Comparison of ENCODE assay signal across 10 cellular contexts in the genomic region with DNA sequence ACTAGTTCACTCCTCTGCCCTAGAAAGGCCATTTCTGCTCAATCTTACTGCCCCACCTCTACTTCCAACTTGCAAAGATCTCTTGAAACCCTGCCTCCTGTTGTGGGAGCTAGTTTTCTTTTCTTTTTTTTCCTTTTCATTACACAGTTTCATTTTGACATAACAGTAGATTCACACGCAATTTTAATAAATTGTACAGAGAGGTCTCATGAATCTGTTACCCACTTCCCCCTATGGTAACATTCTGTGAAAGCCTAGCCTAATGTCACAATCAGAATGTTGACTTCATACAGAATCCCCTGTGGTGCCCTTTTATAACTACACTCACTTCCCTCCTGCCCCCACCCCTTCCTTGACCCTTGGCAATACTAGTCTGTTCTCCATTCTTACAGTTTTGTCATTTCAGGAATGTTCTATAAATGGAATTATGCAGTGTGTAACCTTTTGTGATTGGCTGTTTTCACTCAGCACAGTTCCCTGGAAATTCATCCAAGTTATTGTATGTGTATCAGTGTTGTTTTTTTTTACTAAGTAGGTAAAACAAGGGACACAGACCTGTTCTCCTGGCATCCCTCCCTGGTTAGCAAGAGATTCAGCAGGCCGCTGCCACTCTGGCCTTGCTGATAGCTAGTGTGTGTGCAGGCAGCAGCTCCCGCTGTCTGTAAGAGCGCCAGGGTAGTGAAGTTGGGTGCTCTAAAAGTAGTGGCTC. TPM values are rescaled to one million over a fixed set of nuclear protein-coding genes. Genes with fewer than 3 reads are reported as not detected.
A peak's percentile ranks its signal among the peaks of the same experiment; 100 is the strongest.
DNase-seq lines count a peak whose midpoint lies in the region; ATAC-seq and TF ChIP-seq lines count a peak whose summit lies in the region.
"Had no signal": no experiment of that assay in that cellular context is flagged by ENCODE, and none has a peak within 500 bp of the region (broad histone marks: within the 10 kb centered on the region; RNA-seq: fewer than 3 reads in every experiment).

No MANE protein-coding gene starts in this region.

- H3K9ac ChIP-seq in mammary epithelial cell (ENCODE audit: insufficient read depth, low read length), result no peak overlapping the region

- no peaks in the 10 kb centered on the region for H3K27me3 ChIP-seq in mammary epithelial cell (ENCODE audit: insufficient read depth, low read length)
- H3K27me3 ChIP-seq in uterus, result no peaks in the 10 kb centered on the region

- WGBS in mammary epithelial cell (ENCODE audit: low coverage, missing lambda C conversion rate), result 65% methylated on average over 4 of the region's 4 CpGs

- no peaks in the 10 kb centered on the region for H3K9me3 ChIP-seq in mammary epithelial cell (replicated peaks; ENCODE audit: insufficient read depth, low read length)
- no peaks in the 10 kb centered on the region for H3K9me3 ChIP-seq in uterus

- H3K4me3 ChIP-seq in mammary epithelial cell (replicated peaks in 1 of 3; ENCODE audit: insufficient read depth in 1 of 3, low read depth in 2 of 3, low read length in 3 of 3) (no peak overlapping the region), uterus (no peak overlapping the region)

- H3K4me1 ChIP-seq in mammary epithelial cell (ENCODE audit: insufficient read depth, low read length) (peaks cover 33% of the 10 kb centered on the region), uterus (peaks cover 24 to 27% of the 10 kb centered on the region in 2 donors)

- DNase-seq in MCF 10A (ENCODE audit: unreplicated experiment), result no peak
- no peak for DNase-seq in mammary epithelial cell
- no peak for DNase-seq in mesothelial cell of epicardium (ENCODE audit: low spot score in 2 of 2, unreplicated experiment in 2 of 2)
- DNase-seq in uterus, result peak in 1 of 2 donors; percentile 64
- no peak for DNase-seq in cerebellum (ENCODE audit: low spot score)
- DNase-seq: stimulated activated CD4-positive, alpha-beta T cell treated with anti-CD3 and anti-CD28 coated beads, Interleukin-1b, Interleukin-23, amount 100 ng/mL, for 48 hours had no signal

- H3K4me2 ChIP-seq in mammary epithelial cell (ENCODE audit: insufficient read depth, low read depth, low read length), result no peak overlapping the region

- TF ChIP-seq POLR2A in uterus (IDR thresholded peaks at IDR 0.05), result no peak

- H3K79me2 ChIP-seq in mammary epithelial cell (ENCODE audit: insufficient read depth, low read length), result peaks cover 99% of the 10 kb centered on the region

- H3K36me3 Mint-ChIP-seq in MCF 10A (ENCODE audit: insufficient read depth, unreplicated experiment) (peaks cover 74% of the 10 kb centered on the region), brain (peaks cover 34% of the 10 kb centered on the region), mesothelial cell of epicardium (peaks cover 20% of the 10 kb centered on the region)

- CTCF ChIA-PET in MCF 10A (lab: Yijun Ruan, JAX), result interaction anchor here (0.6 to 2.1 kb wide), 2 partner anchors 63 to 1120 kb away, joined by 6 to 7 read pairs; no protein-coding TSS in a partner anchor
- CTCF ChIA-PET in mammary epithelial cell (lab: Charles Lee; ENCODE audit: low non-redundant PET), result interaction anchor here (0.5 kb wide), 1 partner anchor 376 kb away, joined by 20 read pairs; no protein-coding TSS in a partner anchor

- POLR2A ChIA-PET in MCF 10A (lab: Yijun Ruan, JAX), result interaction anchor here (3.4 kb wide), 1 partner anchor 10 kb away, joined by 21 read pairs; no protein-coding TSS in a partner anchor

- peaks cover 4% of the 10 kb centered on the region for H3K36me3 ChIP-seq in mammary epithelial cell (ENCODE audit: insufficient read depth, low read length)
- H3K36me3 ChIP-seq in uterus, result no peaks in the 10 kb centered on the region

- ATAC-seq in HG03457 (IDR thresholded peaks at IDR 0.05; ENCODE audit: unreplicated experiment) (no peak), GM21367 (IDR thresholded peaks at IDR 0.05; ENCODE audit: unreplicated experiment) (no peak)

- no peak overlapping the region for H3K4me3 Mint-ChIP-seq in MCF 10A (ENCODE audit: unreplicated experiment)
- H3K4me3 Mint-ChIP-seq in brain, result peak overlapping the region in 2 of 5 experiments; percentile 34 to 48
- H3K4me3 Mint-ChIP-seq in mesothelial cell of epicardium, result no peak overlapping the region

- intact Hi-C loops in MCF 10A (cut with micrococcal nuclease) (no loop called here), mammary epithelial cell (cut with micrococcal nuclease) (no loop called here), uterus (cut with DNase I; ENCODE audit: low total_unique reads) (no loop called here)

- no TSS peak for BruUV-seq in MCF 10A (replicated peaks; lab: Mats Ljungman, UMichigan)
- no TSS peak for BruUV-seq in mammary epithelial cell (replicated peaks; lab: Mats Ljungman, UMichigan)

- H3K4me1 Mint-ChIP-seq in MCF 10A (ENCODE audit: insufficient read depth, unreplicated experiment) (peaks cover 40% of the 10 kb centered on the region), brain (peaks cover 82% of the 10 kb centered on the region), mesothelial cell of epicardium (peaks cover 45% of the 10 kb centered on the region)

- no peak overlapping the region for H3K27ac ChIP-seq in mammary epithelial cell (ENCODE audit: insufficient read depth, low read depth, low read length)
- peak overlapping the region; percentile 62 to 80 for H3K27ac ChIP-seq in uterus
- H3K27ac ChIP-seq: C4-2B had no signal

- H3K27me3 Mint-ChIP-seq in MCF 10A (ENCODE audit: insufficient read depth, unreplicated experiment) (no peaks in the 10 kb centered on the region), brain (peaks cover 3% of the 10 kb centered on the region), mesothelial cell of epicardium (ENCODE audit: low read depth) (no peaks in the 10 kb centered on the region)

- H2AFZ ChIP-seq in mammary epithelial cell (ENCODE audit: low read depth, low read length), result no peak overlapping the region

- in situ Hi-C loops in mammary epithelial cell (cut with MboI; ENCODE audit: low sequenced_read_pairs in 2 of 2), result no loop called here

- no peak for TF ChIP-seq CTCF in MCF 10A (IDR thresholded peaks at IDR 0.05; ENCODE audit: unreplicated experiment)
- TF ChIP-seq CTCF in mammary epithelial cell (conservative IDR thresholded peaks at IDR 0.05 in 1 of 2, IDR thresholded peaks at IDR 0.05 in 1 of 2; ENCODE audit: extremely low read depth in 1 of 2, insufficient read depth in 1 of 2, low read depth in 1 of 2, low read length in 2 of 2), result no peak
- no peak for TF ChIP-seq CTCF in brain (conservative IDR thresholded peaks at IDR 0.05)
- no peak for TF ChIP-seq CTCF in mesothelial cell of epicardium (IDR thresholded peaks at IDR 0.05; ENCODE audit: unreplicated experiment)
- TF ChIP-seq CTCF in uterus (IDR thresholded peaks at IDR 0.05), result peak in 1 of 4 experiments; percentile 18

- dilution Hi-C loops in mammary epithelial cell (cut with HindIII; ENCODE audit: low sequenced_read_pairs), result loop anchor here (5.0 kb wide), 1 partner anchor 82 kb away; no protein-coding TSS in a partner anchor

- H3K27ac Mint-ChIP-seq in MCF 10A (ENCODE audit: low read depth, unreplicated experiment) (peak overlapping the region; percentile 65), brain (peak overlapping the region; percentile 31 to 98 (median 78)), mesothelial cell of epicardium (peak overlapping the region; percentile 62)

- H4K20me1 ChIP-seq in mammary epithelial cell (ENCODE audit: insufficient read depth, low read length), result no peaks in the 10 kb centered on the region

- H3K9me3 Mint-ChIP-seq in MCF 10A (ENCODE audit: unreplicated experiment), result peaks cover 7% of the 10 kb centered on the region
- H3K9me3 Mint-ChIP-seq in brain, result peaks cover 0 to 24% (median 12%) of the 10 kb centered on the region in 5 experiments
- peaks cover 12% of the 10 kb centered on the region for H3K9me3 Mint-ChIP-seq in mesothelial cell of epicardium

RNA-seq across cellular contexts. Expression of gene CHST3, which starts 21.5 kb away (rescaled TPM):
- 28.7 and 29.3 TPM in 2 replicates for total RNA-seq in MCF 10A (2022)
- total RNA-seq in mammary epithelial cell, result 10 to 100 TPM; 32.4 to 85.0 TPM
- 18.1 TPM for polyA plus RNA-seq in mammary epithelial cell
- polyA minus RNA-seq in mammary epithelial cell, result 35.7 TPM
- 11.4 TPM for polyA plus RNA-seq in brain (ENCODE audit: insufficient read depth, low read depth, low replicate concordance)
- 26.2 to 27.6 TPM (median 26.3 TPM) in 3 replicates for total RNA-seq in mesothelial cell of epicardium
- total RNA-seq in uterus, result 10 to 100 TPM; 12.3 to 44.7 (median 28.1) TPM
- 22.0 TPM for total RNA-seq in cerebellum
